Comparison of ENCODE assay signal across 8 cellular contexts in the genomic region with DNA sequence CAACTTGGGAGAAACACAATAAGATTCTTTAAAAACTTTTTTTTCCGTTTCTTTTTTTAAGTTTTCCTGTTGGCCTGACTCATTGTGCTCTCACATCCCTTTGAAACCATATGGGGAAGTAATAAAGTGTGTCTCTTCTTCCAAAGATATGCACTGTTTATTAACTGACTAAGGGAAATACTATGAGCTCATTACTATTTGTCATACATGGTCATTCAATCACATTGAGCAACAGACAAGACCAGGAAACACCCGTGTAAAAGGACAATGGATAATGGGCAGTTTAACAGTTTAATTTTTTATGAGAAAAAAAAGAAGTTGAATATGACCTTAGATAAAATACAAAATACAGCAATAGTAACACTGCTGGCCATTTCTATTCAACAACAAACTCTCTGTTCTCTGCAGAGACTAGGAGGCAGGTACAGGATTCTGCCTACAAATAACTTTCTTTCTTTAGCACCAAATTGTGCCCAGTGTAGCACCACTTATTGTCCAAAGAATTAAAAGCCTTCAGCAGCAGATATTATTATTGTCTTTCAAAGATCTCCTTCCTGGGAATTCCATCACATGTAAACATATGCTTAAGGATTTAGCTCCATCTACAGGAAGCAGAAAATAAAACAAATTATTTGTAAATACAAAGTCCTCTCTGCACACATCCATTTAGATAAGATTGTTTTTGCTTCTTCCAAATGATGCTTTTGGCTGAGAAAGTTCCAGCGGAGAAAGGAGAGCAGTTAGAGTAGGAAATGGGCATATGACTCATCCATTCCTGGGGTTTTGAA. TPM values are rescaled to one million over a fixed set of nuclear protein-coding genes. Genes with fewer than 3 reads are reported as not detected.
DNase-seq lines count a peak whose midpoint lies in the region; TF ChIP-seq lines count a peak whose summit lies in the region.

No MANE protein-coding gene starts in this region.

- peak overlapping the region; percentile 98 for H3K27ac Mint-ChIP-seq in endothelial cell (ENCODE audit: unreplicated experiment)
- no peak overlapping the region for H3K27ac Mint-ChIP-seq in nephron progenitor cell

- peak; percentile 13 for DNase-seq in G401 (ENCODE audit: low spot score)
- DNase-seq in NCI-H748 treated with DMSO at 0.1 percent for 48 hours (lab: John Stamatoyannopoulos, UW), result peak; percentile 25
- DNase-seq in endothelial cell (ENCODE audit: low spot score), result no peak
- DNase-seq in nephron progenitor cell, result no peak
- no peak for DNase-seq in germinal center (ENCODE audit: low spot score)
- no peak for DNase-seq in spleen
- no peak for DNase-seq in islet precursor cell
- no peak for DNase-seq in head of caudate nucleus

- TF ChIP-seq POLR2A in spleen (IDR thresholded peaks at IDR 0.05), result no peak

- no peak overlapping the region for H3K27ac ChIP-seq in spleen

- intact Hi-C loops in spleen (cut with DNase I; ENCODE audit: low total_unique reads), result no loop called here
- intact Hi-C loops in head of caudate nucleus (cut with DNase I), result loop anchor here (5.0 kb wide), 1 partner anchor 1574 kb away; no protein-coding TSS in a partner anchor

- no peaks in the 10 kb centered on the region for H3K36me3 ChIP-seq in spleen

- H3K9me3 Mint-ChIP-seq in endothelial cell (ENCODE audit: unreplicated experiment), result no peaks in the 10 kb centered on the region
- no peaks in the 10 kb centered on the region for H3K9me3 Mint-ChIP-seq in nephron progenitor cell

- no peak overlapping the region for H3K4me3 ChIP-seq in spleen

- WGBS in spleen, 5 donors, result 16 to 23% (median 19%) methylated on average over 3 of the region's 3 CpGs

- H3K36me3 Mint-ChIP-seq in endothelial cell (ENCODE audit: low read depth, unreplicated experiment), result no peaks in the 10 kb centered on the region
- no peaks in the 10 kb centered on the region for H3K36me3 Mint-ChIP-seq in nephron progenitor cell (ENCODE audit: low read depth)

- no peaks in the 10 kb centered on the region for H3K27me3 ChIP-seq in spleen (replicated peaks in 1 of 7)

- in situ Hi-C loops in G401 (cut with HindIII; ENCODE audit: low sequenced_read_pairs), result no loop called here

- no peaks in the 10 kb centered on the region for H3K27me3 Mint-ChIP-seq in endothelial cell (ENCODE audit: unreplicated experiment)
- H3K27me3 Mint-ChIP-seq in nephron progenitor cell (ENCODE audit: low read depth, poor library complexity), result peaks cover 17% of the 10 kb centered on the region

- H3K4me1 ChIP-seq in spleen, result peaks cover 0 to 12% (median 4%) of the 10 kb centered on the region in 6 donors

- H3K4me3 Mint-ChIP-seq in endothelial cell (ENCODE audit: unreplicated experiment) (no peak overlapping the region), nephron progenitor cell (no peak overlapping the region)

- H3K4me1 Mint-ChIP-seq in endothelial cell (ENCODE audit: unreplicated experiment), result peaks cover 47% of the 10 kb centered on the region
- H3K4me1 Mint-ChIP-seq in nephron progenitor cell, result peaks cover 17% of the 10 kb centered on the region

- H3K9me3 ChIP-seq in spleen, result no peaks in the 10 kb centered on the region

- no peak for TF ChIP-seq CTCF in endothelial cell (IDR thresholded peaks at IDR 0.05; ENCODE audit: unreplicated experiment)
- TF ChIP-seq CTCF in nephron progenitor cell (IDR thresholded peaks at IDR 0.05), result peak; percentile 25
- TF ChIP-seq CTCF in spleen (IDR thresholded peaks at IDR 0.05 in 8 of 11, conservative IDR thresholded peaks at IDR 0.05 in 3 of 11), result peak in 1 of 11 experiments; percentile 15

RNA-seq across cellular contexts. Expression of a gene that starts 55.0 kb away (rescaled TPM):
- 3.1 and 10.3 TPM in 2 replicates for total RNA-seq in G401 (2014; rRNA removed; shearing (Covaris generic))
- total RNA-seq in endothelial cell (ENCODE audit: unreplicated experiment), result 6.2 TPM
- 10 to 100 TPM in 2 of 7 donors, 1 to 10 TPM in 5; 1.3 to 11.1 (median 7.2) TPM for total RNA-seq in spleen
- 1 to 10 TPM in 2 of 3 donors, under 1 TPM in 1; 0.58 to 1.5 (median 1.2) TPM for polyA plus RNA-seq in spleen

Comparison
In these comparisons a context has a peak if more than half of its experiments do, and no peak if none do; other contexts are left out.
1. DNase-seq: peak in G401 (single experiment) and NCI-H748 treated with DMSO at 0.1 percent for 48 hours (single experiment); none in endothelial cell (single experiment), nephron progenitor cell (single experiment), germinal center (single experiment), spleen (single experiment), islet precursor cell (single experiment) and head of caudate nucleus (0 of 42).